In genomic region chr4:169621754-169622481, GRCh38 we compare ENCODE assay signal across 8 cellular contexts. TPM values are rescaled to one million over a fixed set of nuclear protein-coding genes. Genes with fewer than 3 reads are reported as not detected.
DNase-seq lines count a peak whose midpoint lies in the region; ATAC-seq, FAIRE-seq and TF ChIP-seq lines count a peak whose summit lies in the region.

No MANE protein-coding gene starts in this region.

- peaks cover 4 to 38% (median 27%) of the 10 kb centered on the region in 4 donors for H3K4me1 ChIP-seq in transverse colon

- FAIRE-seq in GM18507 (lab: Jason Lieb, UNC), result peak; percentile 70

- TF ChIP-seq POLR2A in transverse colon (IDR thresholded peaks at IDR 0.05), result peak; percentile 9

- H3K36me3 ChIP-seq in transverse colon, result no peaks in the 10 kb centered on the region

- intact Hi-C loops in transverse colon (cut with DNase I; ENCODE audit: low total_unique reads), result loop anchor here (5.0 kb wide), 1 partner anchor 40 kb away; no protein-coding TSS in a partner anchor

- TF ChIP-seq EP300 in transverse colon (IDR thresholded peaks at IDR 0.05; ENCODE audit: low read depth), result no peak

- WGBS in transverse colon (ENCODE audit: low coverage in 1 of 2), 2 donors, result 3 to 4% methylated on average over 6 of the region's 6 CpGs

- peak overlapping the region; percentile 92 to 97 (median 96) for H3K27ac ChIP-seq in transverse colon

- TF ChIP-seq CTCF in transverse colon (IDR thresholded peaks at IDR 0.05), result no peak

- ATAC-seq in GM19463 (IDR thresholded peaks at IDR 0.05; ENCODE audit: unreplicated experiment), result no peak

- no peaks in the 10 kb centered on the region for H3K27me3 ChIP-seq in transverse colon

- H3K4me3 ChIP-seq in transverse colon, result peak overlapping the region; percentile 10 to 69 (median 60)

- DNase-seq in ACHN (peak; percentile 56), GM18507 (ENCODE audit: extremely low spot score, insufficient read length, low read depth) (no peak), NCI-H2029 treated with DMSO at 0.1 percent for 48 hours (lab: John Stamatoyannopoulos, UW) (peak; percentile 35), amniotic epithelial cell (ENCODE audit: low read depth) (peak; percentile 74), left kidney (ENCODE audit: low read depth, low spot score) (peak; percentile 24), transverse colon (no peak), UCSD-AML1 (lab: John Stamatoyannopoulos, UW; ENCODE audit: unreplicated experiment) (no peak)

- in situ Hi-C loops in ACHN (cut with HindIII; ENCODE audit: low pct_ligation_motif_present, low pct_unique_long_range_greater_than_20kb, low sequenced_read_pairs), result no loop called here
- in situ Hi-C loops in transverse colon (cut with MboI; ENCODE audit: low pct_ligation_motif_present in 1 of 4, low pct_unique_long_range_greater_than_20kb in 1 of 4, low sequenced_read_pairs in 3 of 4), result loop anchor here (10.0 to 25.0 kb wide), 3 partner anchors 133 to 415 kb away; partner anchors contain the start of genes HPF1 (in 3 of the 4) and MFAP3L (in 2 of the 4)

- no peaks in the 10 kb centered on the region for H3K9me3 ChIP-seq in transverse colon

RNA-seq across cellular contexts. Expression of gene CLCN3, which starts 1.5 kb away (rescaled TPM):
- 10 to 100 TPM; 46.8 to 91.1 (median 69.3) TPM for total RNA-seq in transverse colon

RNA-seq across cellular contexts. Expression of gene NEK1, which starts 9.5 kb away (rescaled TPM):
- total RNA-seq in transverse colon, result 10 to 100 TPM in 2 of 4 donors, 1 to 10 TPM in 2; 7.6 to 14.9 (median 10.2) TPM

Comparison
In these comparisons a context has a peak if more than half of its experiments do, and no peak if none do; other contexts are left out.
1. DNase-seq: peak in ACHN (single experiment), NCI-H2029 treated with DMSO at 0.1 percent for 48 hours (single experiment), amniotic epithelial cell (single experiment) and left kidney (single experiment); none in GM18507 (single experiment), transverse colon (single experiment) and UCSD-AML1 (single experiment).